1 cellular context compared by ENCODE assay signal in the genomic region with DNA sequence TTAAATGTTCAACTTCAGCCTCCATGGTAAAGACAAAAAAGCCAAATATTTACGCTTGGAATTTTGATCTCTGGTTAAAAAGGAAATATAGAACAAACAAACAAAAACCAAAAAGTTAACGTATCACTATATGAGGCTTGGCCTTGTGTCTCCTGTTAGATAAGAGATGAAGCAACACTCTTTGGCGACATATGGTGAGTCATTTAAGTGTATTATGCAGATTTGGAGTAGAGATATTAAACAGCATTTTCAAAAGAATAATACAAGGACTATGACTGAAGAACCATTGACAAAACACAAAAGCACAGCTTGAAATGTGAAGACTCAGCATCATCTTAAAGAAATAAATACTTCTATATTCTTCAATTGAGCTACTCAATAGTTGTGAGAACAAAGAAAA.
TF ChIP-seq lines count a peak whose summit lies in the region.

No MANE protein-coding gene starts in this region.

TF ChIP-seq in GM23338, 12 proteins besides CTCF, POLR2A, EP300 and RAD21 (continued from another document):
- TF ChIP-seq, protein P1, sequence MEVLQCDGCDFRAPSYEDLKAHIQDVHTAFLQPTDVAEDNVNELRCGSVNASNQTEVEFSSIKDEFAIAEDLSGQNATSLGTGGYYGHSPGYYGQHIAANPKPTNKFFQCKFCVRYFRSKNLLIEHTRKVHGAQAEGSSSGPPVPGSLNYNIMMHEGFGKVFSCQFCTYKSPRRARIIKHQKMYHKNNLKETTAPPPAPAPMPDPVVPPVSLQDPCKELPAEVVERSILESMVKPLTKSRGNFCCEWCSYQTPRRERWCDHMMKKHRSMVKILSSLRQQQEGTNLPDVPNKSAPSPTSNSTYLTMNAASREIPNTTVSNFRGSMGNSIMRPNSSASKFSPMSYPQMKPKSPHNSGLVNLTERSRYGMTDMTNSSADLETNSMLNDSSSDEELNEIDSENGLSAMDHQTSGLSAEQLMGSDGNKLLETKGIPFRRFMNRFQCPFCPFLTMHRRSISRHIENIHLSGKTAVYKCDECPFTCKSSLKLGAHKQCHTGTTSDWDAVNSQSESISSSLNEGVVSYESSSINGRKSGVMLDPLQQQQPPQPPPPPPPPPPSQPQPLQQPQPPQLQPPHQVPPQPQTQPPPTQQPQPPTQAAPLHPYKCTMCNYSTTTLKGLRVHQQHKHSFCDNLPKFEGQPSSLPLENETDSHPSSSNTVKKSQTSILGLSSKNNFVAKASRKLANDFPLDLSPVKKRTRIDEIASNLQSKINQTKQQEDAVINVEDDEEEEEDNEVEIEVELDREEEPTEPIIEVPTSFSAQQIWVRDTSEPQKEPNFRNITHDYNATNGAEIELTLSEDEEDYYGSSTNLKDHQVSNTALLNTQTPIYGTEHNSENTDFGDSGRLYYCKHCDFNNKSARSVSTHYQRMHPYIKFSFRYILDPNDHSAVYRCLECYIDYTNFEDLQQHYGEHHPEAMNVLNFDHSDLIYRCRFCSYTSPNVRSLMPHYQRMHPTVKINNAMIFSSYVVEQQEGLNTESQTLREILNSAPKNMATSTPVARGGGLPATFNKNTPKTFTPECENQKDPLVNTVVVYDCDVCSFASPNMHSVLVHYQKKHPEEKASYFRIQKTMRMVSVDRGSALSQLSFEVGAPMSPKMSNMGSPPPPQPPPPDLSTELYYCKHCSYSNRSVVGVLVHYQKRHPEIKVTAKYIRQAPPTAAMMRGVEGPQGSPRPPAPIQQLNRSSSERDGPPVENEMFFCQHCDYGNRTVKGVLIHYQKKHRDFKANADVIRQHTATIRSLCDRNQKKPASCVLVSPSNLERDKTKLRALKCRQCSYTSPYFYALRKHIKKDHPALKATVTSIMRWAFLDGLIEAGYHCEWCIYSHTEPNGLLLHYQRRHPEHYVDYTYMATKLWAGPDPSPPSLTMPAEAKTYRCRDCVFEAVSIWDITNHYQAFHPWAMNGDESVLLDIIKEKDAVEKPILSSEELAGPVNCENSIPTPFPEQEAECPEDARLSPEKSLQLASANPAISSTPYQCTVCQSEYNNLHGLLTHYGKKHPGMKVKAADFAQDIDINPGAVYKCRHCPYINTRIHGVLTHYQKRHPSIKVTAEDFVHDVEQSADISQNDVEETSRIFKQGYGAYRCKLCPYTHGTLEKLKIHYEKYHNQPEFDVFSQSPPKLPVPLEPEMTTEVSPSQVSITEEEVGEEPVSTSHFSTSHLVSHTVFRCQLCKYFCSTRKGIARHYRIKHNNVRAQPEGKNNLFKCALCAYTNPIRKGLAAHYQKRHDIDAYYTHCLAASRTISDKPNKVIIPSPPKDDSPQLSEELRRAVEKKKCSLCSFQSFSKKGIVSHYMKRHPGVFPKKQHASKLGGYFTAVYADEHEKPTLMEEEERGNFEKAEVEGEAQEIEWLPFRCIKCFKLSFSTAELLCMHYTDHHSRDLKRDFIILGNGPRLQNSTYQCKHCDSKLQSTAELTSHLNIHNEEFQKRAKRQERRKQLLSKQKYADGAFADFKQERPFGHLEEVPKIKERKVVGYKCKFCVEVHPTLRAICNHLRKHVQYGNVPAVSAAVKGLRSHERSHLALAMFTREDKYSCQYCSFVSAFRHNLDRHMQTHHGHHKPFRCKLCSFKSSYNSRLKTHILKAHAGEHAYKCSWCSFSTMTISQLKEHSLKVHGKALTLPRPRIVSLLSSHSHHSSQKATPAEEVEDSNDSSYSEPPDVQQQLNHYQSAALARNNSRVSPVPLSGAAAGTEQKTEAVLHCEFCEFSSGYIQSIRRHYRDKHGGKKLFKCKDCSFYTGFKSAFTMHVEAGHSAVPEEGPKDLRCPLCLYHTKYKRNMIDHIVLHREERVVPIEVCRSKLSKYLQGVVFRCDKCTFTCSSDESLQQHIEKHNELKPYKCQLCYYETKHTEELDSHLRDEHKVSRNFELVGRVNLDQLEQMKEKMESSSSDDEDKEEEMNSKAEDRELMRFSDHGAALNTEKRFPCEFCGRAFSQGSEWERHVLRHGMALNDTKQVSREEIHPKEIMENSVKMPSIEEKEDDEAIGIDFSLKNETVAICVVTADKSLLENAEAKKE (CRISPR knock-in tag; IDR thresholded peaks at IDR 0.05) = no peak
- no peak for TF ChIP-seq EZH2 (IDR thresholded peaks at IDR 0.05; ENCODE audit: low read depth, unreplicated experiment)
